8 cellular contexts compared by ENCODE assay signal in genomic region chr2:160294339-160294803, GRCh38.
A peak's percentile ranks its signal among the peaks of the same experiment; 100 is the strongest.
DNase-seq lines count a peak whose midpoint lies in the region; ATAC-seq lines count a peak whose summit lies in the region.

No MANE protein-coding gene starts in this region.

- no peaks in the 10 kb centered on the region for H3K27me3 Mint-ChIP-seq in activated T-cell treated with anti-CD3 and anti-CD28 coated beads, Interleukin-2, amount 50 U/mL, for 4 hours (ENCODE audit: low read depth)

- peaks cover 57% of the 10 kb centered on the region for H3K36me3 Mint-ChIP-seq in activated T-cell treated with anti-CD3 and anti-CD28 coated beads, Interleukin-2, amount 50 U/mL, for 4 hours (ENCODE audit: insufficient read depth)

- no peaks in the 10 kb centered on the region for H3K9me3 Mint-ChIP-seq in activated T-cell treated with anti-CD3 and anti-CD28 coated beads, Interleukin-2, amount 50 U/mL, for 4 hours

- DNase-seq in activated T-cell treated with anti-CD3 and anti-CD28 coated beads, Interleukin-2, amount 50 U/mL, for 4 hours = no peak
- DNase-seq in hepatic stellate cell (ENCODE audit: low spot score) = peak; percentile 12
- peak; percentile 35 for DNase-seq in stimulated activated naive CD8-positive, alpha-beta T cell treated with anti-CD3 and anti-CD28 coated beads, Interleukin-15, Interleukin-2, amounts not matched to agents 100 U/mL and 50 U/mL, for 24 hours
- DNase-seq in NCI-H2107 (lab: John Stamatoyannopoulos, UW) = no peak
- DNase-seq in GM19240 (ENCODE audit: insufficient read length, low spot score) = no peak
- no peak for DNase-seq in UCSD-AML1 (lab: John Stamatoyannopoulos, UW; ENCODE audit: unreplicated experiment)

- H3K4me3 Mint-ChIP-seq in activated T-cell treated with anti-CD3 and anti-CD28 coated beads, Interleukin-2, amount 50 U/mL, for 4 hours = no peak overlapping the region

- H3K4me1 Mint-ChIP-seq in activated T-cell treated with anti-CD3 and anti-CD28 coated beads, Interleukin-2, amount 50 U/mL, for 4 hours (ENCODE audit: low read depth) = peaks cover 70% of the 10 kb centered on the region

- peak; percentile 97 for ATAC-seq in GM18508 (IDR thresholded peaks at IDR 0.05; ENCODE audit: insufficient read depth, unreplicated experiment)
- peak; percentile 72 for ATAC-seq in HG03060 (IDR thresholded peaks at IDR 0.05; ENCODE audit: low read depth, unreplicated experiment)
- ATAC-seq in activated T-cell treated with anti-CD3 and anti-CD28 coated beads, Interleukin-2, amount 50 U/mL, for 4 hours = peak; percentile 84 to 93
- ATAC-seq in stimulated activated naive CD8-positive, alpha-beta T cell treated with anti-CD3 and anti-CD28 coated beads, Interleukin-15, Interleukin-2, amounts not matched to agents 100 U/mL and 50 U/mL, for 24 hours = peak; percentile 93

Comparison
In these comparisons a context has a peak if more than half of its experiments do, and no peak if none do; other contexts are left out.
1. DNase-seq: peak in hepatic stellate cell (single experiment) and stimulated activated naive CD8-positive, alpha-beta T cell treated with anti-CD3 and anti-CD28 coated beads, Interleukin-15, Interleukin-2, amounts not matched to agents 100 U/mL and 50 U/mL, for 24 hours (single experiment); none in activated T-cell treated with anti-CD3 and anti-CD28 coated beads, Interleukin-2, amount 50 U/mL, for 4 hours (single experiment), NCI-H2107 (single experiment), GM19240 (single experiment) and UCSD-AML1 (single experiment).
2. Peak in every context shown above with its lines, with median percentiles within 50 percentile points of each other: ATAC-seq.